Comparison of ENCODE assay signal across 1 cellular context in the genomic region with DNA sequence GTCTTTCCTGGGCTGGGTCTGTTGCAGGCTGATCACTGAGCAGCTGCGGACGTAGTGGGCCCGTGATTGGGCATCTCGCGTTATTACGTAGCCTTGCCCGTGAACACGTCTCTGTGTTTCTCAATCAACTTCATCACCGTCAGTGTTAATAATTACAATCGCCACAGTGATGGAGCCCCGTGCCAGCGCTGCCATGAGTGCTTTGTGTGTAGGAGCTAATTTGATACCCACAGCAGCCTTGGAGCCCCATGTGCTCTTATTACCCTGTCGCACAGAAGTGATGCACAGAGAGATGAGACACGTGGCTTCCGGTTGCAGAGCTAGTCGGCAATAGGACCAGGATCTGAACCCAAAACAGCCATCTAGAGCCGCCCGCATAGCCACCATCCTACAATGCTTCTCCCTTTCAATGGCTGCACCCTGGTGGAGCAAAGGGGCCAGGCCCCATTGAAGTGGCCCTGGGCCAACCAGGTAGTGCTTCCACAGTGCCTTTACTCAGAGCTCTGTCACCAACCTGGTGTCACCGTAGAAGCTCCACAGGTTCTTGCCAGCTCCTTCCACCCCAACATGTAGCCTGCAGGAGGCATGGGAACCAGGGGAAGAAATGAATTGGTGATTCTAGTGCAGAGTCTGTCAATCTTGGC.
TF ChIP-seq lines count a peak whose summit lies in the region.

No MANE protein-coding gene starts in this region.

TF ChIP-seq in K562, 482 proteins besides CTCF, POLR2A, EP300 and RAD21:
- TF ChIP-seq U2AF1 (optimal IDR thresholded peaks at IDR 0.05; ENCODE audit: low read depth, low read length) (no peak), ZNF77 (CRISPR knock-in tag; IDR thresholded peaks at IDR 0.05) (no peak), RBM39 (optimal IDR thresholded peaks at IDR 0.05; ENCODE audit: low read depth, low read length) (no peak), L3MBTL2 (IDR thresholded peaks at IDR 0.05) (peak; percentile 32; the same call in 1 of the 2 replicates), GATAD2A (IDR thresholded peaks at IDR 0.05) (no peak), HMG20B (CRISPR knock-in tag; IDR thresholded peaks at IDR 0.05) (no peak), SLC30A9 (CRISPR knock-in tag; IDR thresholded peaks at IDR 0.05) (no peak), FIP1L1 (IDR thresholded peaks at IDR 0.05; ENCODE audit: low read depth, low read length, poor library complexity, severe bottlenecking) (no peak), ZNF707 (CRISPR knock-in tag; conservative IDR thresholded peaks at IDR 0.05) (no peak), MTA1 (IDR thresholded peaks at IDR 0.05; ENCODE audit: borderline replicate concordance) (peak; percentile 77; the same call in 1 of the 2 replicates), SNIP1 (IDR thresholded peaks at IDR 0.05; ENCODE audit: low read depth) (no peak), SIX5 (IDR thresholded peaks at IDR 0.05; ENCODE audit: borderline replicate concordance in 1 of 2, insufficient read depth in 1 of 2, low read depth in 1 of 2, low read length in 2 of 2) (no peak), COPS2 (conservative IDR thresholded peaks at IDR 0.05) (no peak), GABPA (tag; conservative IDR thresholded peaks at IDR 0.05; ENCODE audit: low read depth) (peak; percentile 43), CREB1 (IDR thresholded peaks at IDR 0.05) (0 out of 2 replicates have a peak, but pooled peaks have one; percentile 29), CREB1 (CRISPR knock-in tag; IDR thresholded peaks at IDR 0.05) (peak; percentile 63), BRF2 (IDR thresholded peaks at IDR 0.05; ENCODE audit: borderline replicate concordance, insufficient read depth, insufficient read length) (no peak), CREM (IDR thresholded peaks at IDR 0.05; ENCODE audit: low read depth) (peak; percentile 85), ZNF589 (CRISPR knock-in tag; IDR thresholded peaks at IDR 0.05; ENCODE audit: low read depth) (no peak), ATF1 (CRISPR knock-in tag; IDR thresholded peaks at IDR 0.05) (no peak), ATF1 (tag; IDR thresholded peaks at IDR 0.05) (peak; percentile 68), ZFX (CRISPR knock-in tag; IDR thresholded peaks at IDR 0.05) (no peak), HNRNPUL1 (IDR thresholded peaks at IDR 0.05; ENCODE audit: low read length) (no peak), TAF15 (IDR thresholded peaks at IDR 0.05; ENCODE audit: low read depth, low read length) (no peak), ZKSCAN8 (CRISPR knock-in tag; IDR thresholded peaks at IDR 0.05) (no peak), ASH1L (IDR thresholded peaks at IDR 0.05; ENCODE audit: borderline replicate concordance, low read depth, partially characterized antibody) (no peak), TARDBP (IDR thresholded peaks at IDR 0.05) (no peak), PML (IDR thresholded peaks at IDR 0.05; ENCODE audit: low read length) (no peak), ATF4 (CRISPR knock-in tag; IDR thresholded peaks at IDR 0.05) (no peak), ZNF263 (CRISPR knock-in tag; IDR thresholded peaks at IDR 0.05; ENCODE audit: borderline replicate concordance) (no peak), ZC3H11A (IDR thresholded peaks at IDR 0.05; ENCODE audit: low read depth, low read length) (no peak), NR3C1 (CRISPR knock-in tag; IDR thresholded peaks at IDR 0.05) (no peak), CHD2 (IDR thresholded peaks at IDR 0.05; ENCODE audit: low read depth, low read length) (peak; percentile 74), NONO (IDR thresholded peaks at IDR 0.05; ENCODE audit: low read depth in 2 of 2, low read length in 1 of 2) (no peak), HOXB6 (CRISPR knock-in tag; IDR thresholded peaks at IDR 0.05; ENCODE audit: borderline replicate concordance) (no peak), NFE2L1 (tag; IDR thresholded peaks at IDR 0.05; ENCODE audit: borderline replicate concordance, low read depth) (no peak), C11orf30 (IDR thresholded peaks at IDR 0.05; ENCODE audit: low read depth) (no peak), SP2 (IDR thresholded peaks at IDR 0.05; ENCODE audit: extremely low read depth, low read depth, low read length, poor library complexity, severe bottlenecking) (no peak), RHOXF2B (CRISPR knock-in tag; conservative IDR thresholded peaks at IDR 0.05) (no peak), CBX2 (IDR thresholded peaks at IDR 0.05; ENCODE audit: insufficient read depth, low read length, poor library complexity, severe bottlenecking) (no peak), SMARCA4 (IDR thresholded peaks at IDR 0.05) (no peak), MYC (IDR thresholded peaks at IDR 0.05; ENCODE audit: low read depth, low read length) (peak; percentile 84), MYC (CRISPR knock-in tag; IDR thresholded peaks at IDR 0.05; ENCODE audit: borderline replicate concordance, low read depth) (no peak), CBFA2T3 (IDR thresholded peaks at IDR 0.05) (no peak), ZNF133 (CRISPR knock-in tag; IDR thresholded peaks at IDR 0.05) (no peak), EP400 (IDR thresholded peaks at IDR 0.05) (peak; percentile 51), SRSF9 (IDR thresholded peaks at IDR 0.05; ENCODE audit: borderline replicate concordance, low read depth, low read length) (no peak), NR2C1 (IDR thresholded peaks at IDR 0.05) (no peak), NR2C1 (tag; IDR thresholded peaks at IDR 0.05) (no peak), CXXC5 (CRISPR knock-in tag; IDR thresholded peaks at IDR 0.05) (no peak), PHTF2 (CRISPR knock-in tag; IDR thresholded peaks at IDR 0.05) (no peak), ZNF253 (CRISPR knock-in tag; conservative IDR thresholded peaks at IDR 0.05) (no peak)
- TF ChIP-seq, protein P1, sequence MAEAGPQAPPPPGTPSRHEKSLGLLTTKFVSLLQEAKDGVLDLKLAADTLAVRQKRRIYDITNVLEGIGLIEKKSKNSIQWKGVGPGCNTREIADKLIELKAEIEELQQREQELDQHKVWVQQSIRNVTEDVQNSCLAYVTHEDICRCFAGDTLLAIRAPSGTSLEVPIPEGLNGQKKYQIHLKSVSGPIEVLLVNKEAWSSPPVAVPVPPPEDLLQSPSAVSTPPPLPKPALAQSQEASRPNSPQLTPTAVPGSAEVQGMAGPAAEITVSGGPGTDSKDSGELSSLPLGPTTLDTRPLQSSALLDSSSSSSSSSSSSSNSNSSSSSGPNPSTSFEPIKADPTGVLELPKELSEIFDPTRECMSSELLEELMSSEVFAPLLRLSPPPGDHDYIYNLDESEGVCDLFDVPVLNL (CRISPR knock-in tag; IDR thresholded peaks at IDR 0.05; ENCODE audit: low read depth): no peak
- TF ChIP-seq, protein P2, sequence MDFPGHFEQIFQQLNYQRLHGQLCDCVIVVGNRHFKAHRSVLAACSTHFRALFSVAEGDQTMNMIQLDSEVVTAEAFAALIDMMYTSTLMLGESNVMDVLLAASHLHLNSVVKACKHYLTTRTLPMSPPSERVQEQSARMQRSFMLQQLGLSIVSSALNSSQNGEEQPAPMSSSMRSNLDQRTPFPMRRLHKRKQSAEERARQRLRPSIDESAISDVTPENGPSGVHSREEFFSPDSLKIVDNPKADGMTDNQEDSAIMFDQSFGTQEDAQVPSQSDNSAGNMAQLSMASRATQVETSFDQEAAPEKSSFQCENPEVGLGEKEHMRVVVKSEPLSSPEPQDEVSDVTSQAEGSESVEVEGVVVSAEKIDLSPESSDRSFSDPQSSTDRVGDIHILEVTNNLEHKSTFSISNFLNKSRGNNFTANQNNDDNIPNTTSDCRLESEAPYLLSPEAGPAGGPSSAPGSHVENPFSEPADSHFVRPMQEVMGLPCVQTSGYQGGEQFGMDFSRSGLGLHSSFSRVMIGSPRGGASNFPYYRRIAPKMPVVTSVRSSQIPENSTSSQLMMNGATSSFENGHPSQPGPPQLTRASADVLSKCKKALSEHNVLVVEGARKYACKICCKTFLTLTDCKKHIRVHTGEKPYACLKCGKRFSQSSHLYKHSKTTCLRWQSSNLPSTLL (IDR thresholded peaks at IDR 0.05): no peak
- TF ChIP-seq, protein P3, sequence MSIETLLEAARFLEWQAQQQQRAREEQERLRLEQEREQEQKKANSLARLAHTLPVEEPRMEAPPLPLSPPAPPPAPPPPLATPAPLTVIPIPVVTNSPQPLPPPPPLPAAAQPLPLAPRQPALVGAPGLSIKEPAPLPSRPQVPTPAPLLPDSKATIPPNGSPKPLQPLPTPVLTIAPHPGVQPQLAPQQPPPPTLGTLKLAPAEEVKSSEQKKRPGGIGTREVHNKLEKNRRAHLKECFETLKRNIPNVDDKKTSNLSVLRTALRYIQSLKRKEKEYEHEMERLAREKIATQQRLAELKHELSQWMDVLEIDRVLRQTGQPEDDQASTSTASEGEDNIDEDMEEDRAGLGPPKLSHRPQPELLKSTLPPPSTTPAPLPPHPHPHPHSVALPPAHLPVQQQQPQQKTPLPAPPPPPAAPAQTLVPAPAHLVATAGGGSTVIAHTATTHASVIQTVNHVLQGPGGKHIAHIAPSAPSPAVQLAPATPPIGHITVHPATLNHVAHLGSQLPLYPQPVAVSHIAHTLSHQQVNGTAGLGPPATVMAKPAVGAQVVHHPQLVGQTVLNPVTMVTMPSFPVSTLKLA (conservative IDR thresholded peaks at IDR 0.05): 0 out of 4 replicates have a peak, but pooled peaks of 1 of the 2 experiments have one; percentile 25
- TF ChIP-seq, protein P4, sequence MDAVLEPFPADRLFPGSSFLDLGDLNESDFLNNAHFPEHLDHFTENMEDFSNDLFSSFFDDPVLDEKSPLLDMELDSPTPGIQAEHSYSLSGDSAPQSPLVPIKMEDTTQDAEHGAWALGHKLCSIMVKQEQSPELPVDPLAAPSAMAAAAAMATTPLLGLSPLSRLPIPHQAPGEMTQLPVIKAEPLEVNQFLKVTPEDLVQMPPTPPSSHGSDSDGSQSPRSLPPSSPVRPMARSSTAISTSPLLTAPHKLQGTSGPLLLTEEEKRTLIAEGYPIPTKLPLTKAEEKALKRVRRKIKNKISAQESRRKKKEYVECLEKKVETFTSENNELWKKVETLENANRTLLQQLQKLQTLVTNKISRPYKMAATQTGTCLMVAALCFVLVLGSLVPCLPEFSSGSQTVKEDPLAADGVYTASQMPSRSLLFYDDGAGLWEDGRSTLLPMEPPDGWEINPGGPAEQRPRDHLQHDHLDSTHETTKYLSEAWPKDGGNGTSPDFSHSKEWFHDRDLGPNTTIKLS (IDR thresholded peaks at IDR 0.05; ENCODE audit: borderline replicate concordance, low read depth): 0 out of 2 replicates have a peak, but pooled peaks have one; percentile 29
- TF ChIP-seq, protein P5, sequence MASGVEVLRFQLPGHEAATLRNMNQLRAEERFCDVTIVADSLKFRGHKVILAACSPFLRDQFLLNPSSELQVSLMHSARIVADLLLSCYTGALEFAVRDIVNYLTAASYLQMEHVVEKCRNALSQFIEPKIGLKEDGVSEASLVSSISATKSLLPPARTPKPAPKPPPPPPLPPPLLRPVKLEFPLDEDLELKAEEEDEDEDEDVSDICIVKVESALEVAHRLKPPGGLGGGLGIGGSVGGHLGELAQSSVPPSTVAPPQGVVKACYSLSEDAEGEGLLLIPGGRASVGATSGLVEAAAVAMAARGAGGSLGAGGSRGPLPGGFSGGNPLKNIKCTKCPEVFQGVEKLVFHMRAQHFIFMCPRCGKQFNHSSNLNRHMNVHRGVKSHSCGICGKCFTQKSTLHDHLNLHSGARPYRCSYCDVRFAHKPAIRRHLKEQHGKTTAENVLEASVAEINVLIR (CRISPR knock-in tag; IDR thresholded peaks at IDR 0.05): no peak
- TF ChIP-seq, protein P6, sequence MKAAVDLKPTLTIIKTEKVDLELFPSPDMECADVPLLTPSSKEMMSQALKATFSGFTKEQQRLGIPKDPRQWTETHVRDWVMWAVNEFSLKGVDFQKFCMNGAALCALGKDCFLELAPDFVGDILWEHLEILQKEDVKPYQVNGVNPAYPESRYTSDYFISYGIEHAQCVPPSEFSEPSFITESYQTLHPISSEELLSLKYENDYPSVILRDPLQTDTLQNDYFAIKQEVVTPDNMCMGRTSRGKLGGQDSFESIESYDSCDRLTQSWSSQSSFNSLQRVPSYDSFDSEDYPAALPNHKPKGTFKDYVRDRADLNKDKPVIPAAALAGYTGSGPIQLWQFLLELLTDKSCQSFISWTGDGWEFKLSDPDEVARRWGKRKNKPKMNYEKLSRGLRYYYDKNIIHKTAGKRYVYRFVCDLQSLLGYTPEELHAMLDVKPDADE (conservative IDR thresholded peaks at IDR 0.05; ENCODE audit: control insufficient read depth, low read depth, low read length): no peak
